In the genomic region with DNA sequence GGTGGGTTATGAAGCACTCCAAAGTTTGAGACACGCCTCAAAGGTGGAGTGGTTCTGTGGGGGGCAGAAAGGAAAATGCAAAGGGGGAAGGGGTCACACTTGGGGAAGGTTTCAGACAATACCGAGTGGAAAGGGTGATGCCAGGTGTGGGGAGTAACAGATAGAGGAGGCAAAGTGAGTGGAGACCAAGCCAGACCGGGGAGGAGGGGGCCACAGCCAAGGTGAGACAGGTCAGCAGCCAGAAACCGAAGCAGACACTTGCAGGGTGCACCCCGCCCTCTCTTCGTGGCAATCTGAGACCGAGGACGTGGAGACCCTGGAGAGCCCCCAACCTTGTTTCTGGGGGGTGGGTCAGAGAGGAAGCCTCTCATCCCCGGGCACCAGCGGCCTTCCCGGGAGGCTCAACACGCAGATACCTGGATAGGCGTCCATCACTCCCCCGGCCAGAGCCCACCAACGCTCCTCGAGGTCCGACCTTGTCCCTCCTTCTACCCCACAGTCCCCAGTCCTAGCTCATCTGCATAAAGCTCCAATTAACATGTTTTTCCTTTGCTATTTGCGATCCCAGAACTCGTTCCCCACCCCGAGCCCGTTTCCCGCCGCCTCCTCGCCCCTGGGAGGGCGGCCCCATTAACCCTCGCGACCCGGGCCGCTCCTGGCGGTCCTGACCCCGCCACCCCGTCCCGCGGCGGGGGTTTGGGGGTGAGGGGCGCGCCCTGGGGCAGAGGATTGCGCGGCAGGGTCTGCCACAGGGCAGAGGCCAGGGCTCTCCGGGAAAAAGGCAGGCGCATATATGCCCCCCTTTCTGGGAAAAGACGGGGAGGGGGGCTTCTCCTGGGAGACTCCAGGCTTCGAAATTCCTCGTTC, we compare ENCODE assay signal across 1 cellular context.
A peak's percentile ranks its signal among the peaks of the same experiment; 100 is the strongest.
TF ChIP-seq lines count a peak whose summit lies in the region.

No MANE protein-coding gene starts in this region.

TF ChIP-seq in HepG2, 621 proteins besides CTCF, POLR2A, EP300 and RAD21:
- TF ChIP-seq PRMT3 (CRISPR knock-in tag; IDR thresholded peaks at IDR 0.05; ENCODE audit: borderline replicate concordance, low read depth) (no peak), RBM22 (optimal IDR thresholded peaks at IDR 0.05; ENCODE audit: low read length) (peak; percentile 68), MAF1 (CRISPR knock-in tag; IDR thresholded peaks at IDR 0.05; ENCODE audit: borderline replicate concordance) (no peak), HNRNPK (IDR thresholded peaks at IDR 0.05; ENCODE audit: low read depth, low read length, poor library complexity, severe bottlenecking) (no peak), RBFOX2 (IDR thresholded peaks at IDR 0.05; ENCODE audit: low read depth, low read length) (peak; percentile 50; the same call in 1 of the 2 replicates), TRIM24 (CRISPR knock-in tag; IDR thresholded peaks at IDR 0.05) (no peak), FLYWCH1 (CRISPR knock-in tag; IDR thresholded peaks at IDR 0.05) (no peak), SOX13 (IDR thresholded peaks at IDR 0.05) (no peak), SOX13 (CRISPR knock-in tag; conservative IDR thresholded peaks at IDR 0.05 in 1 of 2, IDR thresholded peaks at IDR 0.05 in 1 of 2) (no peak)
- TF ChIP-seq, protein P1, sequence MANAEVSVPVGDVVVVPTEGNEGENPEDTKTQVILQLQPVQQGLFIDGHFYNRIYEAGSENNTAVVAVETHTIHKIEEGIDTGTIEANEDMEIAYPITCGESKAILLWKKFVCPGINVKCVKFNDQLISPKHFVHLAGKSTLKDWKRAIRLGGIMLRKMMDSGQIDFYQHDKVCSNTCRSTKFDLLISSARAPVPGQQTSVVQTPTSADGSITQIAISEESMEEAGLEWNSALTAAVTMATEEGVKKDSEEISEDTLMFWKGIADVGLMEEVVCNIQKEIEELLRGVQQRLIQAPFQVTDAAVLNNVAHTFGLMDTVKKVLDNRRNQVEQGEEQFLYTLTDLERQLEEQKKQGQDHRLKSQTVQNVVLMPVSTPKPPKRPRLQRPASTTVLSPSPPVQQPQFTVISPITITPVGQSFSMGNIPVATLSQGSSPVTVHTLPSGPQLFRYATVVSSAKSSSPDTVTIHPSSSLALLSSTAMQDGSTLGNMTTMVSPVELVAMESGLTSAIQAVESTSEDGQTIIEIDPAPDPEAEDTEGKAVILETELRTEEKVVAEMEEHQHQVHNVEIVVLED (CRISPR knock-in tag; IDR thresholded peaks at IDR 0.05; ENCODE audit: borderline replicate concordance): no peak
- TF ChIP-seq, protein P2, sequence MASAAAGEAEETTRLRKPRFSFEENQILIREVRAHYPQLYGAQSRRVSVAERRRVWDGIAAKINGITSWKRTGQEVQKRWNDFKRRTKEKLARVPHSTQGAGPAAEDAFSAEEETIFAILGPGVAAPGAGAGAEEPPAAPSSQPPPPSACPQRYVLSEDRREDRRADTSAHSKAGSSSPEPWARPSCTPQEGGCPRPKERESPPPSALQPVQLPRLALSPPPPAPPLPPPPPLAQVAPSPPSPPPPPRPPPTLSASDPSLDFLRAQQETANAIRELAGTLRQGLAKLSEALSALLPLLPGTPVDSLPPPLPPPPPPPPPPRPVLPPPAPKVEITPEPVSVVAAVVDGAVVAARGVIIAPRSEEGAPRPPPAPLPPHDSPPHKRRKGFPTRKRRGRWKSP (CRISPR knock-in tag; IDR thresholded peaks at IDR 0.05): no peak
